ENCODE assay signal across 1 cellular context in the genomic region with DNA sequence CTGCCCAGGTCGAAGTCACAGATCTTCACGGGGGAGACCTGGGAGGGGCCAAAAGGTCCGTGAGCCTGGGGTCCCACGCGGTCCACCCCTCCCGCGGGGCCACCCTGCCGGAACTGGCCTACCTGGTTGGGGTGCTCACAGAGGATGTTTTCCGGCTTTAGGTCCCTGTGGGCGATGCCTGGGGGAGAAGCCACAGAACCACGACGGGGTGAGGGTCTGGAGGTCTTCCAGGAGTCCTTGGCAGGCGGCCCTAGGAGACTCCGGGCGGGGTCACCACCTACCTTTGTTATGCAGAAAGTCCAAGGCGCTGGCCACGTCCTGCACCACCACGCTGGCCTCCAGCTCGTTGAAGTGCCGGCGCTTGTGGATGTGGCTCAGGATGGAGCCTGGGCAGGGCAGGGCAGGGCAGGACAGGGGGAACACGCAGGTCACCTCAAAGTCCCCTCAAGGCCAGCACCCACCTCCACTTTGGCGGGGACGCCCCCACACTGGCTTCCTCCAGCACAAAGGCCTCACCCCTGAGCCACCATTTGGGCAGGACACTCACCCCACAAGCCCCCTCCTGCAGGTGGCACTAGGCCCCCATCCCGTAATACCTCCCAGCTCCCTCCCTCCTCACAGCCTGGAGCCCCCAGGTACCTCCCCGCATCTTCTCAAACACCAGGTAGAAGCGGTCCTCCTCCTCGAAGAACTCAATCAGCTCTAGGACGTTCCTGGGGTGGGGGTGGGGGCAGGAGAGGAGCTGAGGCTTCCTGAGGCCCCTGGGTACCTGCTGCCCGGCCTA.
TF ChIP-seq lines count a peak whose summit lies in the region.

No MANE protein-coding gene starts in this region.

TF ChIP-seq in K562, 482 proteins besides CTCF, POLR2A, EP300 and RAD21 (continued from another document and continues in another):
- TF ChIP-seq, protein P1, sequence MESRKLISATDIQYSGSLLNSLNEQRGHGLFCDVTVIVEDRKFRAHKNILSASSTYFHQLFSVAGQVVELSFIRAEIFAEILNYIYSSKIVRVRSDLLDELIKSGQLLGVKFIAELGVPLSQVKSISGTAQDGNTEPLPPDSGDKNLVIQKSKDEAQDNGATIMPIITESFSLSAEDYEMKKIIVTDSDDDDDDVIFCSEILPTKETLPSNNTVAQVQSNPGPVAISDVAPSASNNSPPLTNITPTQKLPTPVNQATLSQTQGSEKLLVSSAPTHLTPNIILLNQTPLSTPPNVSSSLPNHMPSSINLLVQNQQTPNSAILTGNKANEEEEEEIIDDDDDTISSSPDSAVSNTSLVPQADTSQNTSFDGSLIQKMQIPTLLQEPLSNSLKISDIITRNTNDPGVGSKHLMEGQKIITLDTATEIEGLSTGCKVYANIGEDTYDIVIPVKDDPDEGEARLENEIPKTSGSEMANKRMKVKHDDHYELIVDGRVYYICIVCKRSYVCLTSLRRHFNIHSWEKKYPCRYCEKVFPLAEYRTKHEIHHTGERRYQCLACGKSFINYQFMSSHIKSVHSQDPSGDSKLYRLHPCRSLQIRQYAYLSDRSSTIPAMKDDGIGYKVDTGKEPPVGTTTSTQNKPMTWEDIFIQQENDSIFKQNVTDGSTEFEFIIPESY (CRISPR knock-in tag; IDR thresholded peaks at IDR 0.05): peak; percentile 64; the same call in 1 of the 2 replicates
- TF ChIP-seq, protein P2, sequence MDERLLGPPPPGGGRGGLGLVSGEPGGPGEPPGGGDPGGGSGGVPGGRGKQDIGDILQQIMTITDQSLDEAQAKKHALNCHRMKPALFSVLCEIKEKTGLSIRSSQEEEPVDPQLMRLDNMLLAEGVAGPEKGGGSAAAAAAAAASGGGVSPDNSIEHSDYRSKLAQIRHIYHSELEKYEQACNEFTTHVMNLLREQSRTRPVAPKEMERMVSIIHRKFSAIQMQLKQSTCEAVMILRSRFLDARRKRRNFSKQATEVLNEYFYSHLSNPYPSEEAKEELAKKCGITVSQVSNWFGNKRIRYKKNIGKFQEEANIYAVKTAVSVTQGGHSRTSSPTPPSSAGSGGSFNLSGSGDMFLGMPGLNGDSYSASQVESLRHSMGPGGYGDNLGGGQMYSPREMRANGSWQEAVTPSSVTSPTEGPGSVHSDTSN (CRISPR knock-in tag; IDR thresholded peaks at IDR 0.05; ENCODE audit: low read depth): no peak
- TF ChIP-seq, protein P2 (tag; conservative IDR thresholded peaks at IDR 0.05; ENCODE audit: low read depth): no peak
- TF ChIP-seq ZC3H4 (CRISPR knock-in tag; IDR thresholded peaks at IDR 0.05; ENCODE audit: borderline replicate concordance) (0 out of 2 replicates have a peak, but pooled peaks have one; percentile 34), ZNF24 (IDR thresholded peaks at IDR 0.05) (no peak), MED1 (CRISPR knock-in tag; IDR thresholded peaks at IDR 0.05; ENCODE audit: borderline replicate concordance) (no peak), TCF3 (CRISPR knock-in tag; IDR thresholded peaks at IDR 0.05) (no peak)
- TF ChIP-seq, protein P3, sequence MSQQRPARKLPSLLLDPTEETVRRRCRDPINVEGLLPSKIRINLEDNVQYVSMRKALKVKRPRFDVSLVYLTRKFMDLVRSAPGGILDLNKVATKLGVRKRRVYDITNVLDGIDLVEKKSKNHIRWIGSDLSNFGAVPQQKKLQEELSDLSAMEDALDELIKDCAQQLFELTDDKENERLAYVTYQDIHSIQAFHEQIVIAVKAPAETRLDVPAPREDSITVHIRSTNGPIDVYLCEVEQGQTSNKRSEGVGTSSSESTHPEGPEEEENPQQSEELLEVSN (IDR thresholded peaks at IDR 0.05; ENCODE audit: borderline replicate concordance in 1 of 2, extremely low read depth in 1 of 2, insufficient read depth in 1 of 2, insufficient read length in 1 of 2, low read depth in 1 of 2, low read length in 1 of 2, poor library complexity in 1 of 2, severe bottlenecking in 1 of 2): peak in 1 of 2 experiments; percentile 4
- TF ChIP-seq, protein P4, sequence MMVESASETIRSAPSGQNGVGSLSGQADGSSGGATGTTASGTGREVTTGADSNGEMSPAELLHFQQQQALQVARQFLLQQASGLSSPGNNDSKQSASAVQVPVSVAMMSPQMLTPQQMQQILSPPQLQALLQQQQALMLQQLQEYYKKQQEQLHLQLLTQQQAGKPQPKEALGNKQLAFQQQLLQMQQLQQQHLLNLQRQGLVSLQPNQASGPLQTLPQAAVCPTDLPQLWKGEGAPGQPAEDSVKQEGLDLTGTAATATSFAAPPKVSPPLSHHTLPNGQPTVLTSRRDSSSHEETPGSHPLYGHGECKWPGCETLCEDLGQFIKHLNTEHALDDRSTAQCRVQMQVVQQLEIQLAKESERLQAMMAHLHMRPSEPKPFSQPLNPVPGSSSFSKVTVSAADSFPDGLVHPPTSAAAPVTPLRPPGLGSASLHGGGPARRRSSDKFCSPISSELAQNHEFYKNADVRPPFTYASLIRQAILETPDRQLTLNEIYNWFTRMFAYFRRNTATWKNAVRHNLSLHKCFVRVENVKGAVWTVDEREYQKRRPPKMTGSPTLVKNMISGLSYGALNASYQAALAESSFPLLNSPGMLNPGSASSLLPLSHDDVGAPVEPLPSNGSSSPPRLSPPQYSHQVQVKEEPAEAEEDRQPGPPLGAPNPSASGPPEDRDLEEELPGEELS (CRISPR knock-in tag; IDR thresholded peaks at IDR 0.05; ENCODE audit: borderline replicate concordance): no peak
- TF ChIP-seq, protein P5, sequence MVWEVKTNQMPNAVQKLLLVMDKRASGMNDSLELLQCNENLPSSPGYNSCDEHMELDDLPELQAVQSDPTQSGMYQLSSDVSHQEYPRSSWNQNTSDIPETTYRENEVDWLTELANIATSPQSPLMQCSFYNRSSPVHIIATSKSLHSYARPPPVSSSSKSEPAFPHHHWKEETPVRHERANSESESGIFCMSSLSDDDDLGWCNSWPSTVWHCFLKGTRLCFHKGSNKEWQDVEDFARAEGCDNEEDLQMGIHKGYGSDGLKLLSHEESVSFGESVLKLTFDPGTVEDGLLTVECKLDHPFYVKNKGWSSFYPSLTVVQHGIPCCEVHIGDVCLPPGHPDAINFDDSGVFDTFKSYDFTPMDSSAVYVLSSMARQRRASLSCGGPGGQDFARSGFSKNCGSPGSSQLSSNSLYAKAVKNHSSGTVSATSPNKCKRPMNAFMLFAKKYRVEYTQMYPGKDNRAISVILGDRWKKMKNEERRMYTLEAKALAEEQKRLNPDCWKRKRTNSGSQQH (CRISPR knock-in tag; IDR thresholded peaks at IDR 0.05): no peak
- TF ChIP-seq, protein P6, sequence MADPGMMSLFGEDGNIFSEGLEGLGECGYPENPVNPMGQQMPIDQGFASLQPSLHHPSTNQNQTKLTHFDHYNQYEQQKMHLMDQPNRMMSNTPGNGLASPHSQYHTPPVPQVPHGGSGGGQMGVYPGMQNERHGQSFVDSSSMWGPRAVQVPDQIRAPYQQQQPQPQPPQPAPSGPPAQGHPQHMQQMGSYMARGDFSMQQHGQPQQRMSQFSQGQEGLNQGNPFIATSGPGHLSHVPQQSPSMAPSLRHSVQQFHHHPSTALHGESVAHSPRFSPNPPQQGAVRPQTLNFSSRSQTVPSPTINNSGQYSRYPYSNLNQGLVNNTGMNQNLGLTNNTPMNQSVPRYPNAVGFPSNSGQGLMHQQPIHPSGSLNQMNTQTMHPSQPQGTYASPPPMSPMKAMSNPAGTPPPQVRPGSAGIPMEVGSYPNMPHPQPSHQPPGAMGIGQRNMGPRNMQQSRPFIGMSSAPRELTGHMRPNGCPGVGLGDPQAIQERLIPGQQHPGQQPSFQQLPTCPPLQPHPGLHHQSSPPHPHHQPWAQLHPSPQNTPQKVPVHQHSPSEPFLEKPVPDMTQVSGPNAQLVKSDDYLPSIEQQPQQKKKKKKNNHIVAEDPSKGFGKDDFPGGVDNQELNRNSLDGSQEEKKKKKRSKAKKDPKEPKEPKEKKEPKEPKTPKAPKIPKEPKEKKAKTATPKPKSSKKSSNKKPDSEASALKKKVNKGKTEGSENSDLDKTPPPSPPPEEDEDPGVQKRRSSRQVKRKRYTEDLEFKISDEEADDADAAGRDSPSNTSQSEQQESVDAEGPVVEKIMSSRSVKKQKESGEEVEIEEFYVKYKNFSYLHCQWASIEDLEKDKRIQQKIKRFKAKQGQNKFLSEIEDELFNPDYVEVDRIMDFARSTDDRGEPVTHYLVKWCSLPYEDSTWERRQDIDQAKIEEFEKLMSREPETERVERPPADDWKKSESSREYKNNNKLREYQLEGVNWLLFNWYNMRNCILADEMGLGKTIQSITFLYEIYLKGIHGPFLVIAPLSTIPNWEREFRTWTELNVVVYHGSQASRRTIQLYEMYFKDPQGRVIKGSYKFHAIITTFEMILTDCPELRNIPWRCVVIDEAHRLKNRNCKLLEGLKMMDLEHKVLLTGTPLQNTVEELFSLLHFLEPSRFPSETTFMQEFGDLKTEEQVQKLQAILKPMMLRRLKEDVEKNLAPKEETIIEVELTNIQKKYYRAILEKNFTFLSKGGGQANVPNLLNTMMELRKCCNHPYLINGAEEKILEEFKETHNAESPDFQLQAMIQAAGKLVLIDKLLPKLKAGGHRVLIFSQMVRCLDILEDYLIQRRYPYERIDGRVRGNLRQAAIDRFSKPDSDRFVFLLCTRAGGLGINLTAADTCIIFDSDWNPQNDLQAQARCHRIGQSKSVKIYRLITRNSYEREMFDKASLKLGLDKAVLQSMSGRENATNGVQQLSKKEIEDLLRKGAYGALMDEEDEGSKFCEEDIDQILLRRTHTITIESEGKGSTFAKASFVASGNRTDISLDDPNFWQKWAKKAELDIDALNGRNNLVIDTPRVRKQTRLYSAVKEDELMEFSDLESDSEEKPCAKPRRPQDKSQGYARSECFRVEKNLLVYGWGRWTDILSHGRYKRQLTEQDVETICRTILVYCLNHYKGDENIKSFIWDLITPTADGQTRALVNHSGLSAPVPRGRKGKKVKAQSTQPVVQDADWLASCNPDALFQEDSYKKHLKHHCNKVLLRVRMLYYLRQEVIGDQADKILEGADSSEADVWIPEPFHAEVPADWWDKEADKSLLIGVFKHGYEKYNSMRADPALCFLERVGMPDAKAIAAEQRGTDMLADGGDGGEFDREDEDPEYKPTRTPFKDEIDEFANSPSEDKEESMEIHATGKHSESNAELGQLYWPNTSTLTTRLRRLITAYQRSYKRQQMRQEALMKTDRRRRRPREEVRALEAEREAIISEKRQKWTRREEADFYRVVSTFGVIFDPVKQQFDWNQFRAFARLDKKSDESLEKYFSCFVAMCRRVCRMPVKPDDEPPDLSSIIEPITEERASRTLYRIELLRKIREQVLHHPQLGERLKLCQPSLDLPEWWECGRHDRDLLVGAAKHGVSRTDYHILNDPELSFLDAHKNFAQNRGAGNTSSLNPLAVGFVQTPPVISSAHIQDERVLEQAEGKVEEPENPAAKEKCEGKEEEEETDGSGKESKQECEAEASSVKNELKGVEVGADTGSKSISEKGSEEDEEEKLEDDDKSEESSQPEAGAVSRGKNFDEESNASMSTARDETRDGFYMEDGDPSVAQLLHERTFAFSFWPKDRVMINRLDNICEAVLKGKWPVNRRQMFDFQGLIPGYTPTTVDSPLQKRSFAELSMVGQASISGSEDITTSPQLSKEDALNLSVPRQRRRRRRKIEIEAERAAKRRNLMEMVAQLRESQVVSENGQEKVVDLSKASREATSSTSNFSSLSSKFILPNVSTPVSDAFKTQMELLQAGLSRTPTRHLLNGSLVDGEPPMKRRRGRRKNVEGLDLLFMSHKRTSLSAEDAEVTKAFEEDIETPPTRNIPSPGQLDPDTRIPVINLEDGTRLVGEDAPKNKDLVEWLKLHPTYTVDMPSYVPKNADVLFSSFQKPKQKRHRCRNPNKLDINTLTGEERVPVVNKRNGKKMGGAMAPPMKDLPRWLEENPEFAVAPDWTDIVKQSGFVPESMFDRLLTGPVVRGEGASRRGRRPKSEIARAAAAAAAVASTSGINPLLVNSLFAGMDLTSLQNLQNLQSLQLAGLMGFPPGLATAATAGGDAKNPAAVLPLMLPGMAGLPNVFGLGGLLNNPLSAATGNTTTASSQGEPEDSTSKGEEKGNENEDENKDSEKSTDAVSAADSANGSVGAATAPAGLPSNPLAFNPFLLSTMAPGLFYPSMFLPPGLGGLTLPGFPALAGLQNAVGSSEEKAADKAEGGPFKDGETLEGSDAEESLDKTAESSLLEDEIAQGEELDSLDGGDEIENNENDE (IDR thresholded peaks at IDR 0.05; ENCODE audit: low read depth, low read length): no peak
